8 cellular contexts compared by ENCODE assay signal in the genomic region with DNA sequence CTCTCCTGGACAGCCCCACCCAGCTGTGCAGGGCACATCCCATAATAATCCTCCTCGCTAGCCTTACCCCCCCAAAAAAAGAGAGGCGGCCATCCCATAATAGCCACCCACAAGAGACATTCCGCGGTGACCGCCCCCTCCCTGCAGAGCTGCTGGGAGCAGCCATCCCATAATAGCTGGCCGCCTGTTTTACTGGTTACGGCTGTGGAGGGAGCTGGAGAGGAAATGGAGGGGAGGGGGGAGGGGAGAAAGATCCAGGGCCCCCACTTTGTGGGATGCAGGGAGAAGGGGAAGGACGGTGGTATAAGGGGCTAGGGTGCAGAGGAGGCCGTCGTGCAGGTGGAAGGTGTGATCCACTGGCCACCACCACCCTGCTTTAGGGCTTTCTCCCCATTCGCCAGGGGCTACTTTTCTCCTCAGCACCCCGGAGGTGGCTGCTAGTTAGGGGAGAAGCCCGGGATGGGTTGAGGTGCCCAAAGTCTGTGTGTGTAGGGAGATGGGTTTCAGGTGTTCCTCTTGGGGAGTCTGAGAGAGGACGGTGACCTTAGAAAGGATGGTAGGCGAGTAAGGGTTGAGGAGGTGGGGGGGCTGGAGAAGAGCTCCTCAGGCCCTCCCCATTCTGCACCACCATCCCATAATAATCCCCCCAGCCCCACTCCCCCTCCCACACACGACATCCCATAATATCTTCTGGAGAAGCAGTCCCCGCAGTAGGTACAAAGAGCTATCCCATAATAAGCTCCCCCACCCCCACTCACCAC. TPM values are rescaled to one million over a fixed set of nuclear protein-coding genes. Genes with fewer than 3 reads are reported as not detected.
DNase-seq lines count a peak whose midpoint lies in the region; ATAC-seq and TF ChIP-seq lines count a peak whose summit lies in the region.

No MANE protein-coding gene starts in this region.

- H2AFZ ChIP-seq in DND-41 (ENCODE audit: low read depth, low read length), result peak overlapping the region; percentile 74

- H3K4me3 ChIP-seq in DND-41 (ENCODE audit: low read depth in 1 of 2, low read length in 2 of 2) (peak overlapping the region in 1 of 2 experiments; percentile 51; a peak in 2 of 4 replicates), MG63 (peak overlapping the region; percentile 28), duodenal mucosa (ENCODE audit: low read depth in 1 of 2, low read length in 2 of 2) (peak overlapping the region; percentile 47 to 48), lower leg skin (ENCODE audit: low read depth, poor library complexity, severe bottlenecking) (no peak overlapping the region)

- peak overlapping the region; percentile 67 for H3K4me2 ChIP-seq in DND-41 (ENCODE audit: insufficient read depth, low read length)

- H3K36me3 ChIP-seq in DND-41 (ENCODE audit: insufficient read depth, low read length) (no peaks in the 10 kb centered on the region), MG63 (no peaks in the 10 kb centered on the region), duodenal mucosa (ENCODE audit: control insufficient read depth in 1 of 2, insufficient read depth in 2 of 2, low read length in 2 of 2) (no peaks in the 10 kb centered on the region)

- H3K9ac ChIP-seq in DND-41 (ENCODE audit: low read depth, low read length) (peak overlapping the region; percentile 71), duodenal mucosa (ENCODE audit: low read depth in 1 of 2, low read length in 2 of 2) (peak overlapping the region; percentile 39 to 57)

- H3K27me3 ChIP-seq in DND-41 (ENCODE audit: insufficient read depth, low read length, poor library complexity) (no peaks in the 10 kb centered on the region), MG63 (no peaks in the 10 kb centered on the region), duodenal mucosa (ENCODE audit: control insufficient read depth in 1 of 2, insufficient read depth in 2 of 2, low read length in 2 of 2) (no peaks in the 10 kb centered on the region)

- H4K20me1 ChIP-seq in DND-41 (ENCODE audit: insufficient read depth, low read length), result no peaks in the 10 kb centered on the region

- intact Hi-C loops in lower leg skin (cut with DNase I; ENCODE audit: low total_unique reads), result no loop called here

- TF ChIP-seq POLR2A in lower leg skin (IDR thresholded peaks at IDR 0.05), result no peak

- POLR2A ChIA-PET in RWPE1 (lab: Yijun Ruan, JAX; ENCODE audit: low non-redundant PET), result interaction anchor here (0.6 to 1.6 kb wide), 5 partner anchors 21 to 294 kb away, joined by 3 to 5 read pairs (median 4); a partner anchor contains a TSS

- WGBS in lower leg skin, 2 donors, result 2 to 3% methylated on average over 14 to 16 of the region's 17 CpGs

- TF ChIP-seq CTCF in DND-41 (IDR thresholded peaks at IDR 0.05; ENCODE audit: borderline replicate concordance, extremely low read depth, low read length, poor library complexity, severe bottlenecking) (peak; percentile 11), RWPE1 (conservative IDR thresholded peaks at IDR 0.05; ENCODE audit: low read depth) (no peak), lower leg skin (IDR thresholded peaks at IDR 0.05) (no peak)

- CTCF ChIA-PET in RWPE1 (lab: Yijun Ruan, JAX), result interaction anchor here (1.2 kb wide), 1 partner anchor 27 kb away, joined by 4 read pairs; no protein-coding TSS in a partner anchor

- DNase-seq in DND-41, result peak; percentile 96
- DNase-seq in MG63, result peak; percentile 88
- peak; percentile 57 for DNase-seq in RWPE1 (ENCODE audit: low spot score)
- DNase-seq in lower leg skin (ENCODE audit: low spot score in 2 of 2), result peak; percentile 68 to 92
- peak; percentile 55 for DNase-seq in stromal cell of bone marrow (ENCODE audit: low read depth)
- DNase-seq in stimulated activated naive CD4-positive, alpha-beta T cell treated with Interleukin-2 at 50 U/mL for 16 hours (lab: John Stamatoyannopoulos, UW), result no peak

- H3K4me1 ChIP-seq in DND-41 (ENCODE audit: insufficient read depth, low read length) (peaks cover 40% of the 10 kb centered on the region), duodenal mucosa (ENCODE audit: control insufficient read depth in 1 of 2, insufficient read depth in 2 of 2, low read length in 2 of 2) (peaks cover 23 to 27% of the 10 kb centered on the region in 2 donors)

- peak overlapping the region; percentile 98 for H3K27ac ChIP-seq in DND-41 (ENCODE audit: low read length)
- H3K27ac ChIP-seq in RWPE1, result peak overlapping the region; percentile 97
- H3K27ac ChIP-seq in duodenal mucosa (ENCODE audit: low read depth, low read length), result peak overlapping the region; percentile 90

- ATAC-seq in DND-41 (ENCODE audit: insufficient read depth, low read depth) (peak; percentile 57), HG03025 (IDR thresholded peaks at IDR 0.05; ENCODE audit: low FRiP score, unreplicated experiment) (no peak)

- H3K79me2 ChIP-seq in DND-41 (ENCODE audit: insufficient read depth, low read length), result no peaks in the 10 kb centered on the region

- no peaks in the 10 kb centered on the region for H3K9me3 ChIP-seq in DND-41 (ENCODE audit: insufficient read depth, low read length, severe bottlenecking)
- no peaks in the 10 kb centered on the region; the same call in 1 of the 2 replicates for H3K9me3 ChIP-seq in MG63
- no peaks in the 10 kb centered on the region for H3K9me3 ChIP-seq in duodenal mucosa (ENCODE audit: control insufficient read depth in 1 of 2, low read length in 2 of 2)

RNA-seq across cellular contexts. Expression of a gene that starts 6.0 kb away (rescaled TPM):
- total RNA-seq in MG63 (2014; rRNA removed; shearing (Covaris generic); ENCODE audit: low replicate concordance), result 155 and 166 TPM in 2 replicates
- total RNA-seq in lower leg skin, result 100 to 1,000 TPM; 167 to 235 (median 205) TPM

RNA-seq across cellular contexts. Expression of a gene that starts 22.6 kb away (rescaled TPM):
- 0.03 TPM in 1 of 2 replicates, not detected in the other for total RNA-seq in MG63 (2014; rRNA removed; shearing (Covaris generic); ENCODE audit: low replicate concordance)
- 10 to 100 TPM; 11.0 to 16.4 (median 12.4) TPM for total RNA-seq in lower leg skin

RNA-seq across cellular contexts. Expression of a gene that starts 34.0 kb away (rescaled TPM):
- not detected in 2 replicates for total RNA-seq in MG63 (2014; rRNA removed; shearing (Covaris generic); ENCODE audit: low replicate concordance)
- 1 to 10 TPM in 2 of 4 donors, under 1 TPM in 2; 0.42 to 8.6 (median 0.76) TPM for total RNA-seq in lower leg skin

RNA-seq across cellular contexts. Expression of a gene that starts 45.1 kb away (rescaled TPM):
- total RNA-seq in MG63 (2014; rRNA removed; shearing (Covaris generic); ENCODE audit: low replicate concordance), result 64.5 and 90.4 TPM in 2 replicates
- total RNA-seq in lower leg skin, result 10 to 100 TPM; 16.2 to 24.0 (median 23.4) TPM

RNA-seq across cellular contexts. Expression of a gene that starts 49.7 kb away (rescaled TPM):
- total RNA-seq in MG63 (2014; rRNA removed; shearing (Covaris generic); ENCODE audit: low replicate concordance), result 30.1 and 33.1 TPM in 2 replicates
- 10 to 100 TPM; 40.8 to 63.6 (median 56.0) TPM for total RNA-seq in lower leg skin

Comparison
In these comparisons a context has a peak if more than half of its experiments do, and no peak if none do; other contexts are left out.
1. RNA of a gene that starts 22.6 kb away (total RNA-seq): 11.0 to 16.4 TPM in lower leg skin; 0.03 TPM in MG63; every median in the first group is over 10 times any median in the second.
2. Peak in every context shown above with its lines, with median percentiles within 50 percentile points of each other: H3K27ac ChIP-seq.